In the genomic region with DNA sequence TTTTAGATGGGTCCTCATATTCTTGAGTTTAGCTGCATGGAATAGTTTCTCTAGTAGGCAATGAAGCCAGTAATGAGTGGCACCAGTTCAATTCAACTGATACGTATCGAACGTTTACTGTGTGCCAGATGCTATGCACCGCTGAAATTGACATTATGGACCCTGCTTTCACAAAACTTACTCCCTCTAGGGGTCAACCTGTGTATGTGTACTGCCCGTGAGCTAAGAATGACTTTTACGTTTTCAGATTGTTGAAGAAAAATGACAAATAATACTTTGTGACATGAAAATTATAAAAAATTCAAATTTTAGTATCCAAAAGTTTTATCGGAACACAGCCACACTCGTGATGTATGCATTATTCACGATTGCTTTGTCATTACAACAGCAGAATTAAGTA, we compare ENCODE assay signal across 10 cellular contexts.
DNase-seq lines count a peak whose midpoint lies in the region; ATAC-seq, FAIRE-seq and TF ChIP-seq lines count a peak whose summit lies in the region.
"Had no signal": no experiment of that assay in that cellular context is flagged by ENCODE, and none has a peak within 500 bp of the region (broad histone marks: within the 10 kb centered on the region; RNA-seq: fewer than 3 reads in every experiment).

No MANE protein-coding gene starts in this region.

- no peaks in the 10 kb centered on the region for H3K27me3 Mint-ChIP-seq in activated naive CD8-positive, alpha-beta T cell treated with anti-CD3 and anti-CD28 coated beads for 36 hours
- H3K27me3 Mint-ChIP-seq: CD4-positive, alpha-beta memory T cell had no signal

- H3K4me3 ChIP-seq in endothelial cell of umbilical vein (replicated peaks in 1 of 3; ENCODE audit: insufficient read depth in 1 of 3, low read depth in 1 of 3, low read length in 3 of 3) (no peak overlapping the region), retinal pigment epithelial cell (ENCODE audit: low read length) (no peak overlapping the region)

- TF ChIP-seq POLR2A in endothelial cell of umbilical vein (IDR thresholded peaks at IDR 0.05; ENCODE audit: low read depth, low read length), result no peak

- no peak overlapping the region for H3K27ac ChIP-seq in endothelial cell of umbilical vein (ENCODE audit: insufficient read depth, low read depth, low read length)

- H2AFZ ChIP-seq in endothelial cell of umbilical vein (ENCODE audit: low read depth, low read length), result no peak overlapping the region

- TF ChIP-seq CTCF in endothelial cell of umbilical vein (IDR thresholded peaks at IDR 0.05; ENCODE audit: extremely low read depth in 1 of 2, insufficient read depth in 1 of 2, low read depth in 1 of 2, low read length in 2 of 2), result peak; percentile 43 to 47
- peak; percentile 51 for TF ChIP-seq CTCF in retinal pigment epithelial cell (conservative IDR thresholded peaks at IDR 0.05; ENCODE audit: low read depth, low read length)

- no peaks in the 10 kb centered on the region for H3K9me3 ChIP-seq in endothelial cell of umbilical vein (replicated peaks; ENCODE audit: control insufficient read depth, insufficient read depth, low read length)

- H3K36me3 Mint-ChIP-seq in activated naive CD8-positive, alpha-beta T cell treated with anti-CD3 and anti-CD28 coated beads for 36 hours, result peaks cover 2% of the 10 kb centered on the region

- ATAC-seq in GM19463 (IDR thresholded peaks at IDR 0.05; ENCODE audit: unreplicated experiment), result no peak
- ATAC-seq in HG03520 (IDR thresholded peaks at IDR 0.05; ENCODE audit: unreplicated experiment), result no peak

- H3K27ac Mint-ChIP-seq in activated naive CD8-positive, alpha-beta T cell treated with anti-CD3 and anti-CD28 coated beads for 36 hours, result no peak overlapping the region
- H3K27ac Mint-ChIP-seq: CD4-positive, alpha-beta memory T cell had no signal

- H3K9me3 Mint-ChIP-seq in activated naive CD8-positive, alpha-beta T cell treated with anti-CD3 and anti-CD28 coated beads for 36 hours, result no peaks in the 10 kb centered on the region
- H3K9me3 Mint-ChIP-seq: CD4-positive, alpha-beta memory T cell had no signal

- dilution Hi-C loops in endothelial cell of umbilical vein (cut with MboI; ENCODE audit: extremely low pct_ligation_motif_present, low sequenced_read_pairs), result no loop called here

- no peaks in the 10 kb centered on the region for H3K79me2 ChIP-seq in endothelial cell of umbilical vein (ENCODE audit: control insufficient read depth, insufficient read depth, low read length)

- BruUV-seq in endothelial cell of umbilical vein (replicated peaks; lab: Mats Ljungman, UMichigan), result no TSS peak

- CTCF ChIA-PET in endothelial cell of umbilical vein (lab: Charles Lee), result interaction anchor here (0.5 to 1.9 kb wide), 14 partner anchors 9 to 126 kb away, joined by 3 to 8 read pairs (median 4); no protein-coding TSS in a partner anchor

- H4K20me1 ChIP-seq in endothelial cell of umbilical vein (replicated peaks; ENCODE audit: control insufficient read depth, extremely low read depth, insufficient read depth, low read length), result no peaks in the 10 kb centered on the region

- H3K4me1 Mint-ChIP-seq in activated naive CD8-positive, alpha-beta T cell treated with anti-CD3 and anti-CD28 coated beads for 36 hours, result peaks cover 13% of the 10 kb centered on the region

- no peak overlapping the region for H3K4me2 ChIP-seq in endothelial cell of umbilical vein (ENCODE audit: insufficient read depth, low read length)

- H3K4me3 Mint-ChIP-seq in activated naive CD8-positive, alpha-beta T cell treated with anti-CD3 and anti-CD28 coated beads for 36 hours, result no peak overlapping the region
- H3K4me3 Mint-ChIP-seq: CD4-positive, alpha-beta memory T cell had no signal

- no peaks in the 10 kb centered on the region for H3K36me3 ChIP-seq in endothelial cell of umbilical vein (ENCODE audit: control insufficient read depth in 2 of 2, extremely low read depth in 1 of 2, insufficient read depth in 2 of 2, low read length in 2 of 2)

- H3K9me1 ChIP-seq in endothelial cell of umbilical vein (replicated peaks; ENCODE audit: control insufficient read depth, extremely low read depth, insufficient read depth, low read length), result no peaks in the 10 kb centered on the region

- H3K27me3 ChIP-seq in endothelial cell of umbilical vein (ENCODE audit: control insufficient read depth in 2 of 2, insufficient read depth in 2 of 2, low read length in 2 of 2), result no peaks in the 10 kb centered on the region

- FAIRE-seq in endothelial cell of umbilical vein (lab: Jason Lieb, UNC), result no peak

- intact Hi-C loops in endothelial cell of umbilical vein (cut with micrococcal nuclease), result loop anchor here (2.0 kb wide), 1 partner anchor 52 kb away; no protein-coding TSS in a partner anchor

- DNase-seq in NCI-H82 (lab: John Stamatoyannopoulos, UW) (peak; percentile 3), NCI-H82 treated with DMSO at 0.1 percent for 48 hours (lab: John Stamatoyannopoulos, UW; ENCODE audit: unreplicated experiment) (no peak), NCI-H69 (lab: John Stamatoyannopoulos, UW) (peak; percentile 48), endothelial cell of umbilical vein (ENCODE audit: low read depth, low spot score) (peak; percentile 12), retinal pigment epithelial cell (ENCODE audit: low read depth) (no peak)
- no peak for DNase-seq in activated naive CD8-positive, alpha-beta T cell treated with anti-CD3 and anti-CD28 coated beads for 36 hours
- DNase-seq: NCI-H510A had no signal

- peaks cover 4% of the 10 kb centered on the region for H3K4me1 ChIP-seq in endothelial cell of umbilical vein (ENCODE audit: control insufficient read depth, extremely low read depth, insufficient read depth, low read length)

- H3K9ac ChIP-seq in endothelial cell of umbilical vein (replicated peaks; ENCODE audit: extremely low read depth, insufficient read depth, low read length), result no peak overlapping the region

- POLR2A ChIA-PET in endothelial cell of umbilical vein (lab: Charles Lee), result no interaction called here

TF ChIP-seq in endothelial cell of umbilical vein, 7 proteins besides CTCF, POLR2A, EP300 and RAD21:
- TF ChIP-seq MYC (IDR thresholded peaks at IDR 0.05; ENCODE audit: low read depth, low read length), result no peak
- no peak for TF ChIP-seq FOS (IDR thresholded peaks at IDR 0.05; ENCODE audit: borderline replicate concordance, insufficient read depth, low read length)
- TF ChIP-seq GATA2 (IDR thresholded peaks at IDR 0.05; ENCODE audit: insufficient read depth, insufficient read length, low read depth, low read length), result no peak
- no peak for TF ChIP-seq JUN (IDR thresholded peaks at IDR 0.05; ENCODE audit: borderline replicate concordance, insufficient read depth, insufficient read length, low read depth)
- TF ChIP-seq, protein P1, sequence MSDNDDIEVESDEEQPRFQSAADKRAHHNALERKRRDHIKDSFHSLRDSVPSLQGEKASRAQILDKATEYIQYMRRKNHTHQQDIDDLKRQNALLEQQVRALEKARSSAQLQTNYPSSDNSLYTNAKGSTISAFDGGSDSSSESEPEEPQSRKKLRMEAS (IDR thresholded peaks at IDR 0.05; ENCODE audit: insufficient read depth, insufficient read length), result no peak
- TF ChIP-seq EZH2 (IDR thresholded peaks at IDR 0.05; ENCODE audit: borderline replicate concordance, low read depth, low read length, severe bottlenecking), result no peak
- no peak for TF ChIP-seq POLR2AphosphoS5 (IDR thresholded peaks at IDR 0.05; ENCODE audit: insufficient read depth, low read depth, low read length)

Comparison
In these comparisons a context has a peak if more than half of its experiments do, and no peak if none do; other contexts are left out.
1. DNase-seq: peak in NCI-H82 (single experiment), NCI-H69 (single experiment) and endothelial cell of umbilical vein (single experiment); none in NCI-H82 treated with DMSO at 0.1 percent for 48 hours (single experiment), retinal pigment epithelial cell (single experiment) and activated naive CD8-positive, alpha-beta T cell treated with anti-CD3 and anti-CD28 coated beads for 36 hours (single experiment).